In the genomic region with DNA sequence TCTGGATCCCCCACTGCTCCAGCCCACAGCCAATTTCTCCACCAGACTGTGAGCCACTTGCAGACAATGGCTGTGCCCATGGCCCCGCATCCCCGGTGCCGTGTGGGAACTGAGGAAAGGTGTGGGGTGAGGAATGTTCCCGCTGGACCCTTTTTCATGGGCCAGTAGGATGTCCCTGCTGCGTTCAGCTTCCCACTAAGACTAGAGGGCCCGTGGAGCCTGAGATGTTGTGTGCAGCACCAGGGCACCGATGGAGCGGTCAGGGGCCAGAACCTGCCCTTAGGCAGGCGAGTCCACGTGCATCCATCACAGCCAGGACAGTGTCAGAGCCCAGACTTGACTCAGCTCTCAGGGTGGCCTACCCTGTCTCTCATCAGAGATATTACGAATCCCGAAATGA, we compare ENCODE assay signal across 18 cellular contexts.
DNase-seq lines count a peak whose midpoint lies in the region; ATAC-seq, FAIRE-seq and TF ChIP-seq lines count a peak whose summit lies in the region.
"Had no signal": no experiment of that assay in that cellular context is flagged by ENCODE, and none has a peak within 500 bp of the region (broad histone marks: within the 10 kb centered on the region; RNA-seq: fewer than 3 reads in every experiment).

No MANE protein-coding gene starts in this region.

- ATAC-seq in activated naive CD4-positive, alpha-beta T cell treated with anti-CD3 and anti-CD28 coated beads, Interleukin-2, amount 50 U/mL, for 72 hours = no peak
- ATAC-seq: activated T-cell treated with anti-CD3 and anti-CD28 coated beads, Interleukin-2, amount 50 U/mL, for 72 hours had no signal

- intact Hi-C loops in stomach (cut with DNase I; ENCODE audit: low total_unique reads) = no loop called here
- intact Hi-C loops in activated CD4-positive, alpha-beta T cell treated with anti-CD3 and anti-CD28 coated beads, Interleukin-2, amount 10 ng/mL, durations not matched to agents 24 days and 14 days (cut with micrococcal nuclease) = no loop called here

- H3K4me3 Mint-ChIP-seq in astrocyte (ENCODE audit: unreplicated experiment) = no peak overlapping the region
- H3K4me3 Mint-ChIP-seq in mesothelial cell of epicardium = no peak overlapping the region
- no peak overlapping the region for H3K4me3 Mint-ChIP-seq in activated CD4-positive, alpha-beta T cell treated with anti-CD3 and anti-CD28 coated beads, Interleukin-2, amount 10 ng/mL, durations not matched to agents 24 days and 14 days
- H3K4me3 Mint-ChIP-seq: activated naive CD8-positive, alpha-beta T cell; activated T-cell treated with anti-CD3 and anti-CD28 coated beads, Interleukin-2, amount 50 U/mL, for 72 hours; neural crest cell had no signal

- no peak for TF ChIP-seq POLR2A in stomach (IDR thresholded peaks at IDR 0.05)

- H3K9me3 Mint-ChIP-seq in astrocyte (ENCODE audit: unreplicated experiment) (no peaks in the 10 kb centered on the region), mesothelial cell of epicardium (no peaks in the 10 kb centered on the region)
- H3K9me3 Mint-ChIP-seq in activated naive CD4-positive, alpha-beta T cell treated with anti-CD3 and anti-CD28 coated beads, Interleukin-2, amount 50 U/mL, for 72 hours = no peaks in the 10 kb centered on the region
- no peaks in the 10 kb centered on the region for H3K9me3 Mint-ChIP-seq in activated CD4-positive, alpha-beta T cell treated with anti-CD3 and anti-CD28 coated beads, Interleukin-2, amount 10 ng/mL, durations not matched to agents 24 days and 14 days
- H3K9me3 Mint-ChIP-seq: activated T-cell treated with anti-CD3 and anti-CD28 coated beads, Interleukin-2, amount 50 U/mL, for 72 hours; neural crest cell had no signal

- H3K27ac ChIP-seq in astrocyte (ENCODE audit: low read depth, low read length) (peak overlapping the region; percentile 77), stomach (peak overlapping the region in 4 of 5 donors; percentile 29 to 54 (median 40)), substantia nigra (ENCODE audit: low read depth, low read length, poor library complexity, severe bottlenecking) (no peak overlapping the region)
- H3K27ac ChIP-seq: breast epithelium had no signal

- H3K4me1 ChIP-seq in astrocyte (ENCODE audit: insufficient read depth, low read length) = peaks cover 26% of the 10 kb centered on the region
- peaks cover 0 to 9% (median 3%) of the 10 kb centered on the region in 4 donors for H3K4me1 ChIP-seq in stomach
- H3K4me1 ChIP-seq: breast epithelium had no signal

- no peak for FAIRE-seq in astrocyte (lab: Jason Lieb, UNC)
- FAIRE-seq: D721Med had no signal

- no peaks in the 10 kb centered on the region for H4K20me1 ChIP-seq in astrocyte (ENCODE audit: insufficient read depth, low read length)

- H3K9ac ChIP-seq in astrocyte (ENCODE audit: low read length) = peak overlapping the region; percentile 63

- H3K4me1 Mint-ChIP-seq in astrocyte (ENCODE audit: low read depth, unreplicated experiment) (peaks cover 4% of the 10 kb centered on the region), mesothelial cell of epicardium (peaks cover 33% of the 10 kb centered on the region)
- peaks cover 2% of the 10 kb centered on the region for H3K4me1 Mint-ChIP-seq in activated CD4-positive, alpha-beta T cell treated with anti-CD3 and anti-CD28 coated beads, Interleukin-2, amount 10 ng/mL, durations not matched to agents 24 days and 14 days

- H3K27me3 ChIP-seq in astrocyte (ENCODE audit: insufficient read depth, low read length) (no peaks in the 10 kb centered on the region), stomach (peaks cover 0 to 41% (median 5%) of the 10 kb centered on the region in 3 donors)

- H3K36me3 ChIP-seq in astrocyte (ENCODE audit: insufficient read depth, low read length) (no peaks in the 10 kb centered on the region), stomach (no peaks in the 10 kb centered on the region)
- H3K36me3 ChIP-seq: breast epithelium had no signal

- H3K4me3 ChIP-seq in astrocyte (ENCODE audit: insufficient read depth, low read depth, low read length) (no peak overlapping the region), stomach (no peak overlapping the region)
- H3K4me3 ChIP-seq: breast epithelium had no signal

- peak overlapping the region; percentile 60 for H3K4me2 ChIP-seq in astrocyte (ENCODE audit: low read length)

- no peak for TF ChIP-seq EP300 in stomach (IDR thresholded peaks at IDR 0.05)

- peaks cover 4% of the 10 kb centered on the region for H3K36me3 Mint-ChIP-seq in astrocyte (ENCODE audit: low read depth, unreplicated experiment)
- H3K36me3 Mint-ChIP-seq in mesothelial cell of epicardium = no peaks in the 10 kb centered on the region
- no peaks in the 10 kb centered on the region for H3K36me3 Mint-ChIP-seq in activated naive CD4-positive, alpha-beta T cell treated with anti-CD3 and anti-CD28 coated beads, Interleukin-2, amount 50 U/mL, for 72 hours
- no peaks in the 10 kb centered on the region for H3K36me3 Mint-ChIP-seq in activated CD4-positive, alpha-beta T cell treated with anti-CD3 and anti-CD28 coated beads, Interleukin-2, amount 10 ng/mL, durations not matched to agents 24 days and 14 days (ENCODE audit: low read depth)

- H3K9me3 ChIP-seq in astrocyte (ENCODE audit: insufficient read depth, low read depth, low read length) = no peaks in the 10 kb centered on the region
- no peaks in the 10 kb centered on the region for H3K9me3 ChIP-seq in stomach
- H3K9me3 ChIP-seq: breast epithelium had no signal

- no peak overlapping the region for H2AFZ ChIP-seq in astrocyte (ENCODE audit: low read depth, low read length)

- DNase-seq in activated effector memory CD4-positive, alpha-beta T cell treated with anti-CD3 and anti-CD28 coated beads, Interleukin-2, amount 50 U/mL, for 16 hours = peak; percentile 36
- no peak for DNase-seq in activated effector memory CD4-positive, alpha-beta T cell treated with Interleukin-2 at 50 U/mL for 16 hours
- DNase-seq in astrocyte (ENCODE audit: low read depth) (no peak), mesothelial cell of epicardium (ENCODE audit: low spot score in 2 of 2, unreplicated experiment in 2 of 2) (no peak), stomach (no peak), substantia nigra (lab: John Stamatoyannopoulos, UW) (no peak)
- no peak for DNase-seq in activated naive CD4-positive, alpha-beta T cell treated with anti-CD3 and anti-CD28 coated beads, Interleukin-2, amount 50 U/mL, for 72 hours (ENCODE audit: low spot score in 2 of 2)
- DNase-seq in activated CD4-positive, alpha-beta T cell treated with anti-CD3 and anti-CD28 coated beads, Interleukin-2, amount 10 ng/mL, durations not matched to agents 24 days and 14 days = no peak
- DNase-seq: activated CD4-positive, CD25-positive, alpha-beta regulatory T cell treated with anti-CD3 and anti-CD28 coated beads, Interleukin-2, amount 50 U/mL, for 72 hours; activated T-cell treated with anti-CD3 and anti-CD28 coated beads, Interleukin-2, amount 50 U/mL, for 72 hours; mammary epithelial cell; NCI-H1105 treated with DMSO at 0.1 percent for 48 hours; NCI-H2081 treated with DMSO at 0.1 percent for 48 hours; NCI-H510A had no signal

- peaks cover 42% of the 10 kb centered on the region for H3K27me3 Mint-ChIP-seq in astrocyte (ENCODE audit: low read depth, unreplicated experiment)
- H3K27me3 Mint-ChIP-seq in mesothelial cell of epicardium (ENCODE audit: low read depth) = peaks cover 22% of the 10 kb centered on the region
- H3K27me3 Mint-ChIP-seq in activated CD4-positive, alpha-beta T cell treated with anti-CD3 and anti-CD28 coated beads, Interleukin-2, amount 10 ng/mL, durations not matched to agents 24 days and 14 days = peaks cover 5% of the 10 kb centered on the region

- H3K27ac Mint-ChIP-seq in astrocyte (ENCODE audit: unreplicated experiment) = peak overlapping the region; percentile 18
- peak overlapping the region; percentile 83 for H3K27ac Mint-ChIP-seq in mesothelial cell of epicardium
- H3K27ac Mint-ChIP-seq in activated naive CD4-positive, alpha-beta T cell treated with anti-CD3 and anti-CD28 coated beads, Interleukin-2, amount 50 U/mL, for 72 hours = no peak overlapping the region
- H3K27ac Mint-ChIP-seq in activated CD4-positive, alpha-beta T cell treated with anti-CD3 and anti-CD28 coated beads, Interleukin-2, amount 10 ng/mL, durations not matched to agents 24 days and 14 days = no peak overlapping the region
- H3K27ac Mint-ChIP-seq: activated naive CD8-positive, alpha-beta T cell; activated T-cell treated with anti-CD3 and anti-CD28 coated beads, Interleukin-2, amount 50 U/mL, for 72 hours had no signal

- TF ChIP-seq CTCF in astrocyte (IDR thresholded peaks at IDR 0.05; ENCODE audit: insufficient read depth, low read depth, low read length) = no peak
- no peak for TF ChIP-seq CTCF in mesothelial cell of epicardium (IDR thresholded peaks at IDR 0.05; ENCODE audit: unreplicated experiment)
- no peak for TF ChIP-seq CTCF in stomach (IDR thresholded peaks at IDR 0.05)

- 85 to 90% (median 87%) methylated on average over 8 to 12 of the region's 12 CpGs for WGBS in stomach, 5 donors

- no peaks in the 10 kb centered on the region for H3K79me2 ChIP-seq in astrocyte (ENCODE audit: insufficient read depth, low read length)

Comparison
In these comparisons a context has a peak if more than half of its experiments do, and no peak if none do; other contexts are left out.
1. H3K27ac Mint-ChIP-seq: peak in astrocyte (single experiment) and mesothelial cell of epicardium (single experiment); none in activated naive CD4-positive, alpha-beta T cell treated with anti-CD3 and anti-CD28 coated beads, Interleukin-2, amount 50 U/mL, for 72 hours (0 of 2) and activated CD4-positive, alpha-beta T cell treated with anti-CD3 and anti-CD28 coated beads, Interleukin-2, amount 10 ng/mL, durations not matched to agents 24 days and 14 days (single experiment).